31 cellular contexts compared by ENCODE assay signal in genomic region chr2:95054016-95054415, GRCh38. TPM values are rescaled to one million over a fixed set of nuclear protein-coding genes. Genes with fewer than 3 reads are reported as not detected.
DNase-seq lines count a peak whose midpoint lies in the region; ATAC-seq and TF ChIP-seq lines count a peak whose summit lies in the region.
"Had no signal": no experiment of that assay in that cellular context is flagged by ENCODE, and none has a peak within 500 bp of the region (broad histone marks: within the 10 kb centered on the region; RNA-seq: fewer than 3 reads in every experiment).

No MANE protein-coding gene starts in this region.

- H3K36me3 ChIP-seq in Loucy (ENCODE audit: insufficient read depth, low read length) (no peaks in the 10 kb centered on the region), sigmoid colon (no peaks in the 10 kb centered on the region)
- H3K36me3 ChIP-seq: brain microvascular endothelial cell, colonic mucosa, left lung, pancreas, right atrium auricular region, SJSA1, transverse colon had no signal

- H2AFZ ChIP-seq in Loucy (ENCODE audit: low read length) = peak overlapping the region; percentile 94
- H2AFZ ChIP-seq: hepatocyte had no signal

- TF ChIP-seq POLR2A in sigmoid colon (IDR thresholded peaks at IDR 0.05) = no peak

- no peaks in the 10 kb centered on the region for H3K27me3 Mint-ChIP-seq in activated naive CD8-positive, alpha-beta T cell treated with anti-CD3 and anti-CD28 coated beads, Interleukin-2, amount 10 ng/mL, durations not matched to agents 7 days and 5 days

- TF ChIP-seq EP300 in sigmoid colon (IDR thresholded peaks at IDR 0.05) = no peak

- DNase-seq in NCI-H2171 treated with DMSO at 0.1 percent for 48 hours (lab: John Stamatoyannopoulos, UW) = peak; percentile 14
- no peak for DNase-seq in NCI-H2171 (lab: John Stamatoyannopoulos, UW)
- peak; percentile 23 for DNase-seq in activated naive CD8-positive, alpha-beta T cell treated with anti-CD3 and anti-CD28 coated beads, Interleukin-2, amount 10 ng/mL, durations not matched to agents 7 days and 5 days
- peak; percentile 43 for DNase-seq in sigmoid colon
- no peak for DNase-seq in amniotic stem cell (lab: John Stamatoyannopoulos, UW)
- DNase-seq in NCI-H187 (lab: John Stamatoyannopoulos, UW) = no peak
- DNase-seq in cerebellum (ENCODE audit: low spot score) = no peak
- DNase-seq: 8988T; activated CD4-positive, alpha-beta T cell treated with anti-CD3 and anti-CD28 coated beads for 4 hours; brain microvascular endothelial cell; colonic mucosa; esophagus squamous epithelium; GDM1; IMR-90; NCI-H2081 treated with DMSO at 0.1 percent for 48 hours; NCI-H446 treated with DMSO at 0.1 percent for 48 hours; pancreas; stimulated activated CD4-positive, alpha-beta T cell treated with anti-CD3 and anti-CD28 coated beads, Interleukin-4, amount 100 ng/mL, for 1 hour; transverse colon had no signal

- no peak for ATAC-seq in activated naive CD8-positive, alpha-beta T cell treated with anti-CD3 and anti-CD28 coated beads, Interleukin-2, amount 10 ng/mL, durations not matched to agents 7 days and 5 days (ENCODE audit: low read depth)
- ATAC-seq: left lung; Panc1; stimulated activated memory B cell treated with anti-CD40 and anti-IgM and Interleukin-4, amounts not matched to agents 10 μg/mL and 1 μg/mL and 100 μg/mL, for 72 hours had no signal

- no peaks in the 10 kb centered on the region for H4K20me1 ChIP-seq in Loucy (ENCODE audit: insufficient read depth, low read length, poor library complexity, severe bottlenecking)

- H3K9ac ChIP-seq in Loucy (ENCODE audit: low read depth, low read length, poor library complexity, severe bottlenecking) = no peak overlapping the region

- H3K4me1 Mint-ChIP-seq in activated naive CD8-positive, alpha-beta T cell treated with anti-CD3 and anti-CD28 coated beads, Interleukin-2, amount 10 ng/mL, durations not matched to agents 7 days and 5 days = peaks cover 52% of the 10 kb centered on the region
- H3K4me1 Mint-ChIP-seq: stimulated activated memory B cell treated with anti-CD40 and anti-IgM and Interleukin-4, amounts not matched to agents 10 μg/mL and 1 μg/mL and 100 μg/mL, for 72 hours had no signal

- H3K27ac ChIP-seq in sigmoid colon = no peak overlapping the region
- H3K27ac ChIP-seq: brain microvascular endothelial cell, colonic mucosa, esophagus squamous epithelium, hepatocyte, left lung, pancreas, right atrium auricular region, SJSA1, transverse colon had no signal

- no peak overlapping the region for H3K4me3 Mint-ChIP-seq in activated naive CD8-positive, alpha-beta T cell treated with anti-CD3 and anti-CD28 coated beads, Interleukin-2, amount 10 ng/mL, durations not matched to agents 7 days and 5 days
- H3K4me3 Mint-ChIP-seq: endodermal cell; nephron; stimulated activated memory B cell treated with anti-CD40 and anti-IgM and Interleukin-4, amounts not matched to agents 10 μg/mL and 1 μg/mL and 100 μg/mL, for 72 hours; T-helper 2 cell treated with Interferon-gamma antibody and Interleukin-4, amounts not matched to agents 5 μg/mL and 100 μg/mL, for 36 hours had no signal

- H3K79me2 ChIP-seq in Loucy (ENCODE audit: insufficient read depth, low read length) = no peaks in the 10 kb centered on the region
- H3K79me2 ChIP-seq: hepatocyte had no signal

- 53 to 73% methylated on average over 5 of the region's 5 CpGs for WGBS in sigmoid colon, 2 donors

- intact Hi-C loops in sigmoid colon (cut with DNase I) = no loop called here

- peak overlapping the region; percentile 78 for H3K4me2 ChIP-seq in Loucy (ENCODE audit: low read depth, low read length, poor library complexity, severe bottlenecking)
- H3K4me2 ChIP-seq: hepatocyte had no signal

- no peak overlapping the region for H3K4me3 ChIP-seq in Loucy (ENCODE audit: low read length, poor library complexity, severe bottlenecking)
- H3K4me3 ChIP-seq in sigmoid colon = no peak overlapping the region
- H3K4me3 ChIP-seq: colonic mucosa, esophagus squamous epithelium, hepatocyte, left lung, pancreas, right atrium auricular region, SJSA1, transverse colon had no signal

- peak overlapping the region; percentile 21 for H3K27ac Mint-ChIP-seq in activated naive CD8-positive, alpha-beta T cell treated with anti-CD3 and anti-CD28 coated beads, Interleukin-2, amount 10 ng/mL, durations not matched to agents 7 days and 5 days
- H3K27ac Mint-ChIP-seq: endodermal cell; stimulated activated memory B cell treated with anti-CD40 and anti-IgM and Interleukin-4, amounts not matched to agents 10 μg/mL and 1 μg/mL and 100 μg/mL, for 72 hours had no signal

- no peaks in the 10 kb centered on the region for H3K9me3 Mint-ChIP-seq in activated naive CD8-positive, alpha-beta T cell treated with anti-CD3 and anti-CD28 coated beads, Interleukin-2, amount 10 ng/mL, durations not matched to agents 7 days and 5 days
- H3K9me3 Mint-ChIP-seq: activated T-helper 2 cell treated with anti-CD3 and anti-CD28 coated beads, Interferon-gamma antibody, Interleukin-2, Interleukin-4, amounts not matched to agents 10 μg/mL and 5 μg/mL and 100 μg/mL, durations not matched to agents 14 hours and 24 hours and 36 hours; endodermal cell; nephron; stimulated activated memory B cell treated with anti-CD40 and anti-IgM and Interleukin-4, amounts not matched to agents 10 μg/mL and 1 μg/mL and 100 μg/mL, for 72 hours; T-helper 2 cell treated with Interferon-gamma antibody and Interleukin-4, amounts not matched to agents 5 μg/mL and 100 μg/mL, for 36 hours had no signal

- no peaks in the 10 kb centered on the region for H3F3A ChIP-seq in Loucy (ENCODE audit: low read depth)

- H3K9me3 ChIP-seq in Loucy (ENCODE audit: insufficient read depth, low read depth, low read length) (no peaks in the 10 kb centered on the region), sigmoid colon (no peaks in the 10 kb centered on the region)
- H3K9me3 ChIP-seq: colonic mucosa, esophagus squamous epithelium, left lung, pancreas, right atrium auricular region, SJSA1, transverse colon had no signal

- H3K36me3 Mint-ChIP-seq in activated naive CD8-positive, alpha-beta T cell treated with anti-CD3 and anti-CD28 coated beads, Interleukin-2, amount 10 ng/mL, durations not matched to agents 7 days and 5 days = peaks cover 41% of the 10 kb centered on the region
- H3K36me3 Mint-ChIP-seq: stimulated activated memory B cell treated with anti-CD40 and anti-IgM and Interleukin-4, amounts not matched to agents 10 μg/mL and 1 μg/mL and 100 μg/mL, for 72 hours had no signal

- H3K27me3 ChIP-seq in Loucy (ENCODE audit: insufficient read depth, low read length, poor library complexity, severe bottlenecking) = no peaks in the 10 kb centered on the region
- H3K27me3 ChIP-seq in sigmoid colon = peaks cover 0 to 16% (median 0%) of the 10 kb centered on the region in 3 donors
- H3K27me3 ChIP-seq: brain microvascular endothelial cell, colonic mucosa, hepatocyte, pancreas, right atrium auricular region, SJSA1, transverse colon had no signal

- H3K9me2 ChIP-seq in Loucy (replicated peaks; ENCODE audit: low read depth, low read length) = no peaks in the 10 kb centered on the region

- POLR2A ChIA-PET in activated naive CD8-positive, alpha-beta T cell treated with anti-CD3 and anti-CD28 coated beads, Interleukin-2, amount 10 ng/mL, durations not matched to agents 7 days and 5 days (lab: Charles Lee) = interaction anchor here (1.3 to 5.4 kb wide), 5 partner anchors 9 to 30 kb away, joined by 4 to 49 read pairs (median 22); partner anchors contain the start of gene MAL

- TF ChIP-seq CTCF in Loucy (conservative IDR thresholded peaks at IDR 0.05; ENCODE audit: low read length) = no peak
- no peak for TF ChIP-seq CTCF in sigmoid colon (IDR thresholded peaks at IDR 0.05)

- H3K4me1 ChIP-seq in Loucy (ENCODE audit: insufficient read depth, low read length, poor library complexity, severe bottlenecking) (no peaks in the 10 kb centered on the region), sigmoid colon (no peaks in the 10 kb centered on the region)
- H3K4me1 ChIP-seq: colonic mucosa, left lung, pancreas, right atrium auricular region, SJSA1, transverse colon had no signal

RNA-seq across cellular contexts. Expression of gene MAL, which starts 28.5 kb away (rescaled TPM):
- 100 to 1,000 TPM; 174 to 184 TPM for total RNA-seq in activated naive CD8-positive, alpha-beta T cell treated with anti-CD3 and anti-CD28 coated beads, Interleukin-2, amount 10 ng/mL, durations not matched to agents 7 days and 5 days
- total RNA-seq in sigmoid colon = 10 to 100 TPM in 3 of 4 donors, 1 to 10 TPM in 1; 7.6 to 28.9 (median 15.9) TPM
- 1 to 10 TPM in 2 of 3 donors, under 1 TPM in 1; 0.69 to 8.4 (median 7.4) TPM for polyA plus RNA-seq in sigmoid colon
- total RNA-seq in cerebellum = not detected
- total RNA-seq: endodermal cell, frontal cortex, IMR-90, SJSA1 had no signal
- polyA plus RNA-seq: hepatocyte, IMR-90 had no signal

Comparison
In these comparisons a context has a peak if more than half of its experiments do, and no peak if none do; other contexts are left out.
1. DNase-seq: peak in NCI-H2171 treated with DMSO at 0.1 percent for 48 hours (single experiment), activated naive CD8-positive, alpha-beta T cell treated with anti-CD3 and anti-CD28 coated beads, Interleukin-2, amount 10 ng/mL, durations not matched to agents 7 days and 5 days (single experiment) and sigmoid colon (single experiment); none in NCI-H2171 (single experiment), amniotic stem cell (single experiment), NCI-H187 (0 of 2) and cerebellum (single experiment).